In the genomic region with DNA sequence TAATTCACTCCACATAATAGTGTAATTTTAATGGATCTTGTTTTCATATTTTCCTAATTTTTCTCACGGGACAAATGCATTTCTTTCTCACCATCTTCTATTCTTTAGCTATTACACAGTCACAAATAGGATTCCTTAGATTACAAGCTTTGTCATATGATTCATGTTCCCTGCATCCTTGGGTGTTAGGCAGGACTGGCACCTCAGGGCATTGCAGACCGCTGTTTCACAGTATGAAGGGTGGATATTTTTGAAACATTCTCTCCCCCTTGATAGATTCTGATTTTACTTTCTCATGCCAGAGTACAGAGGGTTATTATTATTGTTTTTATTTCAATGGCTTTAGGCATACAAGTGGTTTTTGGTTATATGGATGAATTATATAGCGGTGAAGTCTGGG, we compare ENCODE assay signal across 24 cellular contexts.
"Had no signal": no experiment of that assay in that cellular context is flagged by ENCODE, and none has a peak within 500 bp of the region (broad histone marks: within the 10 kb centered on the region; RNA-seq: fewer than 3 reads in every experiment).

No MANE protein-coding gene starts in this region.

- H3K9me3 ChIP-seq: lower lobe of right lung, stomach, testis, thyroid gland, transverse colon, upper lobe of left lung, vagina had no signal

- H3K4me1 ChIP-seq: lower lobe of right lung, stomach, testis, thyroid gland, transverse colon, upper lobe of left lung, vagina had no signal

- H3K36me3 ChIP-seq: lower lobe of right lung, stomach, thyroid gland, transverse colon, upper lobe of left lung, vagina had no signal

- H3K4me3 ChIP-seq: lower lobe of right lung, skin epidermis, stomach, testis, thyroid gland, transverse colon, upper lobe of left lung, vagina had no signal

- H3K27me3 ChIP-seq: stomach, testis, thyroid gland, transverse colon, upper lobe of left lung, vagina had no signal

- DNase-seq: islet precursor cell; kidney glomerular epithelial cell; left cardiac atrium; lower lobe of right lung; mammary epithelial cell; mesenchymal stem cell; naive thymus-derived CD8-positive, alpha-beta T cell; nucleus accumbens; right cardiac atrium; stimulated activated CD4-positive, alpha-beta T cell treated with anti-CD3 and anti-CD28 coated beads, Interleukin-12 subunit alpha, Interleukin-12 subunit beta, amount 100 ng/mL, for 4 hours; stimulated activated CD4-positive, alpha-beta T cell treated with anti-CD3 and anti-CD28 coated beads, Interleukin-15, amount 100 ng/mL, for 24 hours; stimulated activated CD4-positive, alpha-beta T cell treated with anti-CD3 and anti-CD28 coated beads, Interleukin-2, amount 100 ng/mL, for 24 hours; stimulated activated CD4-positive, alpha-beta T cell treated with anti-CD3 and anti-CD28 coated beads, Interleukin-4, amount 100 ng/mL, for 1 hour; stimulated activated naive B cell treated with anti-CD40 and anti-IgM and Interleukin-4, amounts not matched to agents 10 μg/mL and 1 μg/mL and 100 μg/mL, for 72 hours; stimulated activated naive CD8-positive, alpha-beta T cell treated with anti-CD3 and anti-CD28 coated beads, Interleukin-15, Interleukin-2, amounts not matched to agents 100 U/mL and 50 U/mL, for 24 hours; stomach; testis; thyroid gland; transverse colon; upper lobe of left lung had no signal

- ATAC-seq: left cardiac atrium; left lobe of liver; lower lobe of right lung; naive thymus-derived CD8-positive, alpha-beta T cell; right cardiac atrium; sciatic nerve; stimulated activated naive B cell treated with anti-CD40 and anti-IgM and Interleukin-4, amounts not matched to agents 10 μg/mL and 1 μg/mL and 100 μg/mL, for 72 hours; stimulated activated naive CD8-positive, alpha-beta T cell treated with anti-CD3 and anti-CD28 coated beads, Interleukin-15, Interleukin-2, amounts not matched to agents 100 U/mL and 50 U/mL, for 24 hours had no signal

- H3K27ac ChIP-seq: lower lobe of right lung, skin epidermis, stomach, testis, thyroid gland, transverse colon, upper lobe of left lung, vagina had no signal
